Comparison of ENCODE assay signal across 8 cellular contexts in the genomic region with DNA sequence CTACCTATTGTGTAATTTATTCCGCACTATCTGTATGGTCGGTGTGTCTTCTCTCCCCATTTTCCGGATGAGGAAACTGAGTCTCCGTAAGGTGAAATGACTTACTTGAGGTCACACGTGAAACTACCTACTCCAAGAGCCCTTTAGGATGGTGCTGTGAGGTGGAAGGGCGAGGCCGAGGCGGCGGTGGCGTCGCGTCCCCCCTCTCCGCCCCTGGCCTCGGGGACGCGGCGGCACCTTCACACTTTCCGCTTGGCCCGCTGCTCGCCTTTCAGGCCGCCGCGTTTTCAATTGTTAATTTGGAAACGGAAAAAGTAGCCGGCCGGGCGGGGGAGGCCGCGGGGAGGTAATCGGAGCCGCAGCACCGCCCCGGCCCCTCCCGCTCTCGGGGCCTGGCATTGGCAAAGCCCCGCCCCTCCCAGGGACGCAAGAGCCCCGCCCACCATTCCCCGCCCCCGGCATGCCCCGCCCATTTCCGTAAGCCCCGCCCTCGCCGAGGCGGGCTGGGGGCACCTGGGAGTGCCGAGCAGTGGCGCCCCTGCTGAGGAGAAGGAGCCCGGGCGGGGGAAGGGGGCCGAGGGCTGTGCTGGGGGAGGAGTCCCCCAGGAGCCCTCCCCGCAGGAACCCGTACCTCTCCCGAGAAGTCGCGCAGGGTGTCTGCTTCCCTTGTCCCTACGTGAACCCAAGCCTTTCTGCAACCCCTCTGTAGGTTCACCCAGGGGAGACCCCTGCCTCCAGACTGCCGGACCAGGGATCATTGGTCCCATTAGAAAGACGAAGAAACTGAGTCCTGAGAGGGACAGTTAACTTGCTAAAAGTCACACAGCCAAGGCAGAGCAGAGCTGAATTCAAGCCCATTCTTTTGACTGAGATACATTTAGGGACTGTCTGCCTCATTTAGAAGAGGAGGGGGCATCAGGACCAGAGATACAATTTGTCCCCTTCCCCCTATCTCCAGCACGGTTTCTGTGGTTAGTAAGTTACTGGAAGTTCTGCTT. TPM values are rescaled to one million over a fixed set of nuclear protein-coding genes. Genes with fewer than 3 reads are reported as not detected.
A peak's percentile ranks its signal among the peaks of the same experiment; 100 is the strongest.
DNase-seq lines count a peak whose midpoint lies in the region; ATAC-seq and TF ChIP-seq lines count a peak whose summit lies in the region.

No MANE protein-coding gene starts in this region.

- peak; percentile 96 for ATAC-seq in left colon

- H3K4me3 ChIP-seq in AG10803 (ENCODE audit: low read length) = peak overlapping the region; percentile 48

- DNase-seq in AG10803 (ENCODE audit: low read depth) (peak; percentile 69), GM20000 (ENCODE audit: low spot score) (peak; percentile 95), NAMALWA (ENCODE audit: low spot score) (peak; percentile 68), cerebellum (ENCODE audit: low spot score) (peak; percentile 68), left colon (peak; percentile 86 to 89), amniotic stem cell (lab: John Stamatoyannopoulos, UW) (no peak)
- DNase-seq in activated CD4-positive, CD25-positive, alpha-beta regulatory T cell treated with anti-CD3 and anti-CD28 coated beads, Interleukin-2, amount 50 U/mL, for 16 hours (ENCODE audit: low read depth, low spot score) = peak; percentile 74
- DNase-seq in stimulated activated CD4-positive, alpha-beta T cell treated with anti-CD3 and anti-CD28 coated beads, Interleukin-1b, Interleukin-23, amount 100 ng/mL, for 4 hours (ENCODE audit: low read depth in 2 of 2) = peak; percentile 74 to 79

- no peak for TF ChIP-seq CTCF in AG10803 (conservative IDR thresholded peaks at IDR 0.05; ENCODE audit: low read length)
- no peak for TF ChIP-seq CTCF in GM20000 (IDR thresholded peaks at IDR 0.05; ENCODE audit: extremely low read depth, missing control alignments)

- intact Hi-C loops in left colon (cut with DNase I, micrococcal nuclease) = no loop called here

RNA-seq across cellular contexts. Expression of a gene that starts 18.8 kb away (rescaled TPM):
- total RNA-seq in cerebellum (2.0 TPM), left colon (1 to 10 TPM; 2.1 to 2.4 TPM)

RNA-seq across cellular contexts. Expression of a gene that starts 59.8 kb away (rescaled TPM):
- total RNA-seq in cerebellum = 2.0 TPM
- 1 to 10 TPM; 4.1 to 5.8 TPM for total RNA-seq in left colon
